ENCODE assay signal across 8 cellular contexts in the genomic region with DNA sequence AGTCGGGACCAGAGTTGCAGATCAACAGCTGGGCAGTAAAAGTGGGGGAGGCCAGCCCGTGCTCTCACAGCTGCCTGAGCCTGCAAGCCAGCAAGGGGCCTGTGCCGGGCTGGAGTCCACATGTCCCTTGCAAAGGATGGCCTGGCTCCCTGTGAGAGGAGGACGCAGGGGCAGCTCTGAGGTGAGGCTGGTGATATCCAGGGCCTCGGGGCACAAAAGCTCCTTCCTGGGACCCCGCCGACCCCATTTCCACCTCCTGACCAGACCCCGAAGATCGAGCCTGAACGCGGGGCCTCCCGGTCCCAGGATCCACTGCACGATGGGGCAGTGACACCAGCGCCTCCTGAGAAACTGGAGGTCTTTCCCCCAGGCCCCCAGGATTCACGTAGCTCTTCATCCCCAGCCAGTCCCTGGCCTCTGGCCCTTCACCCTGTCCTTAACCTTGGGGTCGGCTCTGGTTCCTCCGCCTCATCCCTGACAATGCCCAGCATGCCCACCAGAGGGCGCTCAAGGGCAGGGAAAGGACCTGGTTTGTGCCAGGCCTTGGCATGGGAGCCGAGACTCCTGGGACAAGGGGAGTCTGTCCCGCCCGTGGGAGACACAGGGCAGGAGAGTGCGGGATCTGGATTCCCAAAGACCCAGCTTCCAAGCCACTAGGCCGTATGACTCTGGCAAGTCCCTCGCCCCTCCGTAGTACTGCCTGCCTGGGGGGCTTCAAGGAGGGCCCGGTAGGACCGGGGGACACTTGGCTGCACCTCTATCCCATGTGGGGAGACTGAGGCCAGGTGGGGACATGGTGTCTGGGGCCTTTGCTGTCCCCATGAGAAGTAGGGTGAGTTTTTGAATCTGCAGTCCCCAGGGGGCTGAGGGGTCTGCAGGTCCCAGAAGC. TPM values are rescaled to one million over a fixed set of nuclear protein-coding genes. Genes with fewer than 3 reads are reported as not detected.
A peak's percentile ranks its signal among the peaks of the same experiment; 100 is the strongest.
DNase-seq lines count a peak whose midpoint lies in the region; ATAC-seq, FAIRE-seq and TF ChIP-seq lines count a peak whose summit lies in the region.

No MANE protein-coding gene starts in this region.

- peak; percentile 32 for FAIRE-seq in K562 (lab: Jason Lieb, UNC)

- peak; percentile 60 to 91 for TF ChIP-seq RAD21 in K562 (CRISPR knock-in tag; conservative IDR thresholded peaks at IDR 0.05 in 1 of 2, IDR thresholded peaks at IDR 0.05 in 1 of 2)

- ATAC-seq in K562 (peak; percentile 83), HG03135 (IDR thresholded peaks at IDR 0.05; ENCODE audit: unreplicated experiment) (no peak), HG02840 (IDR thresholded peaks at IDR 0.05; ENCODE audit: low FRiP score, unreplicated experiment) (no peak)

- H3K4me2 ChIP-seq in K562 (ENCODE audit: insufficient read depth, low read length) = no peak overlapping the region

- intact Hi-C loops in K562 (cut with micrococcal nuclease) = loop anchor here (2.0 kb wide), 1 partner anchor 122 kb away; no protein-coding TSS in a partner anchor

- no peak overlapping the region for H2AFZ ChIP-seq in K562 (ENCODE audit: low read depth, low read length)

- no peak for TF ChIP-seq POLR2A in K562 (conservative IDR thresholded peaks at IDR 0.05)

- H3K4me3 ChIP-seq in K562 = no peak overlapping the region

- in situ Hi-C loops in K562 (cut with MboI) = no loop called here

- CTCF ChIA-PET in K562 (lab: Yijun Ruan, JAX; ENCODE audit: low intra/inter-chr PET ratio) = interaction anchor here (0.9 to 4.5 kb wide), 3 partner anchors 122 to 417 kb away, joined by 3 to 111 read pairs (median 4); no protein-coding TSS in a partner anchor

- no peaks in the 10 kb centered on the region for H3K79me2 ChIP-seq in K562 (ENCODE audit: control insufficient read depth, insufficient read depth, low read length)

- TF ChIP-seq CTCF in LNCAP (IDR thresholded peaks at IDR 0.05) = peak; percentile 91
- peak; percentile 79 to 89 (median 86) for TF ChIP-seq CTCF in K562 (IDR thresholded peaks at IDR 0.05 in 2 of 3, conservative IDR thresholded peaks at IDR 0.05 in 1 of 3; ENCODE audit: insufficient read depth in 2 of 3, low read depth in 1 of 3, low read length in 3 of 3)

- no peaks in the 10 kb centered on the region for H3K36me3 ChIP-seq in K562 (ENCODE audit: control insufficient read depth, insufficient read depth, low read length)

- peaks cover 0 to 31% of the 10 kb centered on the region in 2 experiments; a peak in 2 of 5 replicates for H3K4me1 ChIP-seq in K562 (replicated peaks in 1 of 2; ENCODE audit: control insufficient read depth in 2 of 2, insufficient read depth in 2 of 2, low read length in 2 of 2)

- TF ChIP-seq EP300 in K562 (IDR thresholded peaks at IDR 0.05; ENCODE audit: low read length) = no peak

- peaks cover 0 to 34% of the 10 kb centered on the region in 2 experiments; a peak in 2 of 5 replicates for H3K27me3 ChIP-seq in K562 (ENCODE audit: control insufficient read depth in 2 of 2, insufficient read depth in 2 of 2, low read length in 2 of 2)

- 0 out of 2 replicates have a peak, but pooled peaks cover 5% of the 10 kb centered on the region for H4K20me1 ChIP-seq in K562 (replicated peaks; ENCODE audit: control insufficient read depth, insufficient read depth, low read length)

- no peak overlapping the region for H3K9ac ChIP-seq in K562 (ENCODE audit: insufficient read depth in 1 of 2, low read depth in 2 of 2, low read length in 2 of 2)

- no peaks in the 10 kb centered on the region for H3K9me1 ChIP-seq in K562 (ENCODE audit: control insufficient read depth, insufficient read depth, low read length)

- no peak overlapping the region for H3K27ac ChIP-seq in K562 (ENCODE audit: extremely low read depth, low read depth, low read length)

- 31% methylated on average over 19 of the region's 27 CpGs for whole genome bisulfite sequencing in K562 (ENCODE audit: insufficient coverage, low coverage, missing lambda C conversion rate)

- BruUV-seq in K562 (replicated peaks; lab: Mats Ljungman, UMichigan) = no TSS peak

- DNase-seq in Daoy (ENCODE audit: low read depth) (peak; percentile 77), UCSD-AML1 (lab: John Stamatoyannopoulos, UW; ENCODE audit: unreplicated experiment) (peak; percentile 80), K562 (ENCODE audit: extremely low read depth in 1 of 4, low spot score in 3 of 4) (peak; percentile 57 to 72 (median 66)), inferior parietal cortex (ENCODE audit: extremely low spot score) (peak; percentile 87)
- DNase-seq in stimulated activated CD4-positive, alpha-beta T cell treated with anti-CD3 and anti-CD28 coated beads, Interleukin-1b, Interleukin-23, amount 100 ng/mL, for 24 hours (ENCODE audit: low read depth in 4 of 4, low spot score in 1 of 4) = peak; percentile 63 to 84 (median 68)

- H3K9me3 ChIP-seq in K562 (replicated peaks; ENCODE audit: control insufficient read depth, insufficient read depth, low read depth, low read length) = no peaks in the 10 kb centered on the region

- POLR2A ChIA-PET in K562 (lab: Yijun Ruan, JAX) = no interaction called here

TF ChIP-seq in K562, 482 proteins besides CTCF, POLR2A, EP300 and RAD21 (continues in another document):
- TF ChIP-seq ARID2 (IDR thresholded peaks at IDR 0.05) (peak; percentile 45; the same call in 1 of the 2 replicates), CC2D1A (IDR thresholded peaks at IDR 0.05) (peak; percentile 73; the same call in 1 of the 2 replicates), MEF2D (tag; conservative IDR thresholded peaks at IDR 0.05; ENCODE audit: low read depth) (no peak), MAFG (tag; conservative IDR thresholded peaks at IDR 0.05) (no peak), EGR1 (conservative IDR thresholded peaks at IDR 0.05) (no peak), CTBP1 (IDR thresholded peaks at IDR 0.05; ENCODE audit: borderline replicate concordance) (0 out of 2 replicates have a peak, but pooled peaks have one; percentile 17), BRCA1 (IDR thresholded peaks at IDR 0.05) (no peak), BRCA1 (CRISPR knock-in tag; IDR thresholded peaks at IDR 0.05) (no peak), ZNF76 (CRISPR knock-in tag; IDR thresholded peaks at IDR 0.05; ENCODE audit: borderline replicate concordance) (no peak), EWSR1 (IDR thresholded peaks at IDR 0.05; ENCODE audit: borderline replicate concordance, low read depth, partially characterized antibody) (no peak)
- TF ChIP-seq, protein P1, sequence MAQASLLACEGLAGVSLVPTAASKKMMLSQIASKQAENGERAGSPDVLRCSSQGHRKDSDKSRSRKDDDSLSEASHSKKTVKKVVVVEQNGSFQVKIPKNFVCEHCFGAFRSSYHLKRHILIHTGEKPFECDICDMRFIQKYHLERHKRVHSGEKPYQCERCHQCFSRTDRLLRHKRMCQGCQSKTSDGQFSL (CRISPR knock-in tag; IDR thresholded peaks at IDR 0.05) = peak; percentile 75
- TF ChIP-seq, protein P1 (tag; IDR thresholded peaks at IDR 0.05) = no peak
- TF ChIP-seq, protein P2, sequence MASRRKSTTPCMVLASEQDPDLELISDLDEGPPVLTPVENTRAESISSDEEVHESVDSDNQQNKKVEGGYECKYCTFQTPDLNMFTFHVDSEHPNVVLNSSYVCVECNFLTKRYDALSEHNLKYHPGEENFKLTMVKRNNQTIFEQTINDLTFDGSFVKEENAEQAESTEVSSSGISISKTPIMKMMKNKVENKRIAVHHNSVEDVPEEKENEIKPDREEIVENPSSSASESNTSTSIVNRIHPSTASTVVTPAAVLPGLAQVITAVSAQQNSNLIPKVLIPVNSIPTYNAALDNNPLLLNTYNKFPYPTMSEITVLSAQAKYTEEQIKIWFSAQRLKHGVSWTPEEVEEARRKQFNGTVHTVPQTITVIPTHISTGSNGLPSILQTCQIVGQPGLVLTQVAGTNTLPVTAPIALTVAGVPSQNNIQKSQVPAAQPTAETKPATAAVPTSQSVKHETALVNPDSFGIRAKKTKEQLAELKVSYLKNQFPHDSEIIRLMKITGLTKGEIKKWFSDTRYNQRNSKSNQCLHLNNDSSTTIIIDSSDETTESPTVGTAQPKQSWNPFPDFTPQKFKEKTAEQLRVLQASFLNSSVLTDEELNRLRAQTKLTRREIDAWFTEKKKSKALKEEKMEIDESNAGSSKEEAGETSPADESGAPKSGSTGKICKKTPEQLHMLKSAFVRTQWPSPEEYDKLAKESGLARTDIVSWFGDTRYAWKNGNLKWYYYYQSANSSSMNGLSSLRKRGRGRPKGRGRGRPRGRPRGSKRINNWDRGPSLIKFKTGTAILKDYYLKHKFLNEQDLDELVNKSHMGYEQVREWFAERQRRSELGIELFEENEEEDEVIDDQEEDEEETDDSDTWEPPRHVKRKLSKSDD (conservative IDR thresholded peaks at IDR 0.05; ENCODE audit: low read length) = no peak

RNA-seq across cellular contexts. Expression of a gene that starts 17.8 kb away (rescaled TPM):
- total RNA-seq in Daoy (2014; rRNA removed; shearing (Covaris generic)) = 13.3 and 15.7 TPM in 2 replicates
- total RNA-seq in K562 (2011; cell fraction: chromatin; rRNA removed; ENCODE audit: low replicate concordance) = not detected in 2 replicates
- total RNA-seq in K562 (2011; cell fraction: nucleolus; rRNA removed) = not detected in 2 replicates
- total RNA-seq in K562 (2011; cell fraction: nucleoplasm; rRNA removed) = not detected in 2 replicates
- total RNA-seq in K562 (2014; rRNA removed) (not detected in 2 replicates), K562 (2014; rRNA removed; fragmentation: Illumina TruSeq; extraction: Trizol) (not detected in 2 replicates), K562 (2015; rRNA removed; fragmentation: Illumina TruSeq; extraction: Trizol) (not detected in 2 replicates), K562 (2021) (not detected in 2 replicates)
- polyA plus RNA-seq in K562 (2011; rRNA removed) (not detected in 2 replicates), K562 (2014; fragmentation: Illumina TruSeq; extraction: Trizol) (not detected in 2 replicates), K562 (2014; fragmentation: Nextera tagmentation; extraction: Ambion mirVana) (not detected), K562 (2014; rRNA removed) (not detected in 2 replicates)
- not detected in 2 replicates for polyA plus RNA-seq in K562 (2011; cell fraction: cytosol; rRNA removed)
- not detected in 2 replicates for polyA plus RNA-seq in K562 (2011; cell fraction: nucleus; rRNA removed)
- polyA plus RNA-seq in K562 (2012) = not detected in 2 replicates
- polyA minus RNA-seq in K562 (2011; rRNA and poly(A)+ RNA removed) = not detected in 2 replicates
- not detected in 2 replicates for polyA minus RNA-seq in K562 (2011; cell fraction: cytosol; rRNA and poly(A)+ RNA removed)
- not detected in 2 replicates for polyA minus RNA-seq in K562 (2011; cell fraction: nucleus; rRNA and poly(A)+ RNA removed)

Comparison
In these comparisons a context has a peak if more than half of its experiments do, and no peak if none do; other contexts are left out.
1. RNA of a gene that starts 17.8 kb away (total RNA-seq): 13.3 to 15.7 TPM in Daoy; not detected in K562; every median in the first group is over 10 times any median in the second.
2. Peak in every context shown above with its lines, with median percentiles within 50 percentile points of each other: DNase-seq.